13 cellular contexts compared by ENCODE assay signal in genomic region chr2:122643725-122644329, GRCh38.
DNase-seq lines count a peak whose midpoint lies in the region; ATAC-seq, FAIRE-seq and TF ChIP-seq lines count a peak whose summit lies in the region.
"Had no signal": no experiment of that assay in that cellular context is flagged by ENCODE, and none has a peak within 500 bp of the region (broad histone marks: within the 10 kb centered on the region; RNA-seq: fewer than 3 reads in every experiment).

No MANE protein-coding gene starts in this region.

- no peak overlapping the region for H3K4me3 ChIP-seq in AG10803 (ENCODE audit: low read length)
- H3K4me3 ChIP-seq: thoracic aorta had no signal

- TF ChIP-seq CTCF in AG10803 (conservative IDR thresholded peaks at IDR 0.05; ENCODE audit: low read length): no peak

- ATAC-seq in stimulated activated naive B cell treated with anti-CD40 and anti-IgM and Interleukin-4, amounts not matched to agents 10 μg/mL and 1 μg/mL and 100 μg/mL, for 72 hours (replicated peaks): no peak
- ATAC-seq: right cardiac atrium had no signal

- DNase-seq in AG10803 (ENCODE audit: low read depth) (peak; percentile 76), M059J (ENCODE audit: low read depth) (peak; percentile 20), RKO (ENCODE audit: low spot score) (peak; percentile 43), fibroblast of the conjunctiva (ENCODE audit: low read depth) (peak; percentile 53), frontal cortex (ENCODE audit: low spot score in 2 of 2) (no peak)
- DNase-seq in stimulated activated naive B cell treated with anti-CD40 and anti-IgM and Interleukin-4, amounts not matched to agents 10 μg/mL and 1 μg/mL and 100 μg/mL, for 72 hours: no peak
- DNase-seq in activated CD4-positive, alpha-beta T cell treated with anti-CD3 and anti-CD28 coated beads, Interleukin-2, amount 50 U/mL, for 48 hours: no peak
- DNase-seq in stimulated activated CD4-positive, alpha-beta T cell treated with anti-CD3 and anti-CD28 coated beads, Interleukin-4, amount 100 ng/mL, for 24 hours: no peak
- DNase-seq: activated naive CD4-positive, alpha-beta T cell treated with anti-CD3 and anti-CD28 coated beads, Interleukin-2, amount 10 ng/mL, durations not matched to agents 7 days and 5 days; C1 segment of cervical spinal cord; right cardiac atrium had no signal

- H3K4me3 Mint-ChIP-seq in stimulated activated naive B cell treated with anti-CD40 and anti-IgM and Interleukin-4, amounts not matched to agents 10 μg/mL and 1 μg/mL and 100 μg/mL, for 72 hours: no peak overlapping the region
- H3K4me3 Mint-ChIP-seq: activated naive CD4-positive, alpha-beta T cell treated with anti-CD3 and anti-CD28 coated beads, Interleukin-2, amount 10 ng/mL, durations not matched to agents 7 days and 5 days; T-helper 1 cell treated with Interleukin-12 subunit alpha and Interleukin-12 subunit beta and Interleukin-4 antibody, amounts not matched to agents 30 μg/mL and 1 μg/mL, for 36 hours had no signal

- no peak for FAIRE-seq in frontal cortex (lab: Jason Lieb, UNC)

- no peaks in the 10 kb centered on the region for H3K4me1 Mint-ChIP-seq in stimulated activated naive B cell treated with anti-CD40 and anti-IgM and Interleukin-4, amounts not matched to agents 10 μg/mL and 1 μg/mL and 100 μg/mL, for 72 hours
- H3K4me1 Mint-ChIP-seq: activated naive CD4-positive, alpha-beta T cell treated with anti-CD3 and anti-CD28 coated beads, Interleukin-2, amount 10 ng/mL, durations not matched to agents 7 days and 5 days had no signal

- H3K9me3 Mint-ChIP-seq in stimulated activated naive B cell treated with anti-CD40 and anti-IgM and Interleukin-4, amounts not matched to agents 10 μg/mL and 1 μg/mL and 100 μg/mL, for 72 hours: peaks cover 0 to 10% of the 10 kb centered on the region in 2 donors
- H3K9me3 Mint-ChIP-seq: T-helper 1 cell treated with Interleukin-12 subunit alpha and Interleukin-12 subunit beta and Interleukin-4 antibody, amounts not matched to agents 30 μg/mL and 1 μg/mL, for 36 hours had no signal

- no peaks in the 10 kb centered on the region for H3K27me3 Mint-ChIP-seq in stimulated activated naive B cell treated with anti-CD40 and anti-IgM and Interleukin-4, amounts not matched to agents 10 μg/mL and 1 μg/mL and 100 μg/mL, for 72 hours
- H3K27me3 Mint-ChIP-seq: activated naive CD4-positive, alpha-beta T cell treated with anti-CD3 and anti-CD28 coated beads, Interleukin-2, amount 10 ng/mL, durations not matched to agents 7 days and 5 days had no signal

- H3K36me3 Mint-ChIP-seq in stimulated activated naive B cell treated with anti-CD40 and anti-IgM and Interleukin-4, amounts not matched to agents 10 μg/mL and 1 μg/mL and 100 μg/mL, for 72 hours: no peaks in the 10 kb centered on the region
- H3K36me3 Mint-ChIP-seq: activated naive CD4-positive, alpha-beta T cell treated with anti-CD3 and anti-CD28 coated beads, Interleukin-2, amount 10 ng/mL, durations not matched to agents 7 days and 5 days had no signal

- H3K27ac Mint-ChIP-seq in stimulated activated naive B cell treated with anti-CD40 and anti-IgM and Interleukin-4, amounts not matched to agents 10 μg/mL and 1 μg/mL and 100 μg/mL, for 72 hours: no peak overlapping the region
- H3K27ac Mint-ChIP-seq: activated naive CD4-positive, alpha-beta T cell treated with anti-CD3 and anti-CD28 coated beads, Interleukin-2, amount 10 ng/mL, durations not matched to agents 7 days and 5 days; T-helper 1 cell treated with Interleukin-12 subunit alpha and Interleukin-12 subunit beta and Interleukin-4 antibody, amounts not matched to agents 30 μg/mL and 1 μg/mL, for 36 hours had no signal

Comparison
In these comparisons a context has a peak if more than half of its experiments do, and no peak if none do; other contexts are left out.
1. DNase-seq: peak in AG10803 (single experiment), M059J (single experiment), RKO (single experiment) and fibroblast of the conjunctiva (single experiment); none in stimulated activated naive B cell treated with anti-CD40 and anti-IgM and Interleukin-4, amounts not matched to agents 10 μg/mL and 1 μg/mL and 100 μg/mL, for 72 hours (single experiment), activated CD4-positive, alpha-beta T cell treated with anti-CD3 and anti-CD28 coated beads, Interleukin-2, amount 50 U/mL, for 48 hours (0 of 2), stimulated activated CD4-positive, alpha-beta T cell treated with anti-CD3 and anti-CD28 coated beads, Interleukin-4, amount 100 ng/mL, for 24 hours (single experiment) and frontal cortex (0 of 2).